8 cellular contexts compared by ENCODE assay signal in the genomic region with DNA sequence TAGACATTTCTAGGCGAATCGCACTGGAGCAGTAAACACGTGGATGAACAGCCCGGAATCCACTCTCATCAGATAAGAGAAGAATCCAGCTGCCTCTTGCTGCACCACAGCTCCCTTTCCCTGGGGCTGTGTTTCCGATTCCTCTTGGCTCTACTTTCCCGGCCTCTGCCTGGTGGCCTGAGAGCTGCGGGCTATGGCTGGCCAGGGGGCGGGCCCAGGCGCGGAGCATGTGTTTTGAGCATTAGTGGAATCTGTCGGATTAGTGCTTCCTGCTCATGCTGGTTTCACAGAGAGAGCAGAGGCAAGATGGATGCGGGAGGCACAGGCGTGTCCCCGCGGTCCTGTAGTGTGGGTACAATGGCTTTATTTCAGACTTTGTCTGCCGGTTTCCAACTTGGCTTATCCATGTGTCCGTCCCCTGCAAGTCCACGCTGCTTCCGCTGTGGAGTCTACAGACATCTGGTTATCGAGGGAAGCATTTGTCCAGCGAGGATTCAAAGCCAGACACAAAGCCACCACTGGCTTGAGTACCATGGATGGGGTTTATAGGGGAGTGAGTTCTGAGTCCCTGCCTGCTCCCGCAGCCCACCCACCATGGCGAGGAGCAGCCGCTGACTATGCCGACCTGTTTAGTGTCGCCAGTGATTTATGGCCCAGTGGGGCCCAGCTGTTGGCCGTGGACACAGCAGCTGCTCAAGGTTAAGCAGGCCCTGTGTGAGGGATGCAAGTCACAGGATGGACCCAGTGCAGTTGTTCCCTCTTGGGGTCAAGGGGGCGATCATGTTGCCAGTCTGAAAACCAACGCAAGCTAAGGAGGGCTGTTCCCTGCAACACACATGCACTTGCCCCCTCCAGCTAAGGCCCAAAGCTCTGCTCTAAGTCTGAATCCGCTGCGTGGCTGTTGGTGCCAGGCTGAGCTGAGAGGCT. TPM values are rescaled to one million over a fixed set of nuclear protein-coding genes. Genes with fewer than 3 reads are reported as not detected.
DNase-seq lines count a peak whose midpoint lies in the region; ATAC-seq and TF ChIP-seq lines count a peak whose summit lies in the region.

No MANE protein-coding gene starts in this region.

- ATAC-seq in Right ventricle myocardium inferior, result peak; percentile 95
- no peak for ATAC-seq in stimulated activated effector memory CD8-positive, alpha-beta T cell treated with anti-CD3 and anti-CD28 coated beads, Interleukin-12 subunit alpha, Interleukin-12 subunit beta, amount 100 ng/mL, for 72 hours
- ATAC-seq in GM18861 (IDR thresholded peaks at IDR 0.05; ENCODE audit: unreplicated experiment), result no peak

- H3K36me3 Mint-ChIP-seq in Calu3 (ENCODE audit: insufficient read depth, unreplicated experiment), result no peaks in the 10 kb centered on the region
- no peaks in the 10 kb centered on the region for H3K36me3 Mint-ChIP-seq in stimulated activated effector memory CD8-positive, alpha-beta T cell treated with anti-CD3 and anti-CD28 coated beads, Interleukin-12 subunit alpha, Interleukin-12 subunit beta, amount 100 ng/mL, for 72 hours

- H2BK12ac ChIP-seq in trophoblast cell (ENCODE audit: low read length), result no peak overlapping the region

- H3K27ac Mint-ChIP-seq in Calu3 (ENCODE audit: unreplicated experiment), result no peak overlapping the region
- no peak overlapping the region for H3K27ac Mint-ChIP-seq in stimulated activated effector memory CD8-positive, alpha-beta T cell treated with anti-CD3 and anti-CD28 coated beads, Interleukin-12 subunit alpha, Interleukin-12 subunit beta, amount 100 ng/mL, for 72 hours

- H3K4me1 ChIP-seq in SJSA1 (replicated peaks), result peaks cover 23% of the 10 kb centered on the region
- peaks cover 6 to 13% of the 10 kb centered on the region in 2 experiments for H3K4me1 ChIP-seq in trophoblast cell (ENCODE audit: control insufficient read depth in 1 of 2, insufficient read depth in 2 of 2, low read length in 2 of 2)

- H2AK5ac ChIP-seq in trophoblast cell (ENCODE audit: low read length), result peak overlapping the region; percentile 1

- no peak overlapping the region for H3K27ac ChIP-seq in SJSA1
- H3K27ac ChIP-seq in trophoblast cell (ENCODE audit: low read depth, low read length), result peak overlapping the region; percentile 51

- no peak overlapping the region for H2BK5ac ChIP-seq in trophoblast cell (ENCODE audit: low read depth, low read length, poor library complexity)

- no peak overlapping the region for H2AFZ ChIP-seq in trophoblast cell (ENCODE audit: insufficient read depth, low read length, poor library complexity)

- peak overlapping the region; percentile 0 for H3K18ac ChIP-seq in trophoblast cell (ENCODE audit: low read length)

- no peaks in the 10 kb centered on the region for H3K27me3 ChIP-seq in SJSA1 (replicated peaks)
- H3K27me3 ChIP-seq in trophoblast cell (ENCODE audit: insufficient read depth, low read length), result no peaks in the 10 kb centered on the region

- no peaks in the 10 kb centered on the region for H3K79me2 ChIP-seq in trophoblast cell (ENCODE audit: control insufficient read depth, insufficient read depth, low read length, poor library complexity)

- peak overlapping the region; percentile 75 for H4K91ac ChIP-seq in trophoblast cell (ENCODE audit: low read depth, low read length)

- H3K9ac ChIP-seq in trophoblast cell (ENCODE audit: low read length), result no peak overlapping the region

- no peak for TF ChIP-seq CTCF in Calu3 (IDR thresholded peaks at IDR 0.05; ENCODE audit: unreplicated experiment)

- peak overlapping the region; percentile 5 for H2BK120ac ChIP-seq in trophoblast cell (ENCODE audit: insufficient read depth, low read length, poor library complexity)

- no CpG with 5 or more reads among the region's 31 CpGs for WGBS in trophoblast cell (ENCODE audit: extremely low coverage, insufficient coverage, insufficient read length)

- peak overlapping the region; percentile 13 for H4K8ac ChIP-seq in trophoblast cell (ENCODE audit: low read depth, low read length)

- H3K9me3 Mint-ChIP-seq in Calu3 (ENCODE audit: low read depth, unreplicated experiment), result no peaks in the 10 kb centered on the region
- H3K9me3 Mint-ChIP-seq in stimulated activated effector memory CD8-positive, alpha-beta T cell treated with anti-CD3 and anti-CD28 coated beads, Interleukin-12 subunit alpha, Interleukin-12 subunit beta, amount 100 ng/mL, for 72 hours, result no peaks in the 10 kb centered on the region

- DNase-seq in Calu3, result peak; percentile 33
- peak; percentile 33 to 58 for DNase-seq in SJSA1 (ENCODE audit: low read depth in 1 of 2, low spot score in 2 of 2)
- peak; percentile 84 for DNase-seq in Right ventricle myocardium inferior (ENCODE audit: missing footprints)
- DNase-seq in trophoblast cell, result peak; percentile 99 to 100
- DNase-seq in stimulated activated effector memory CD8-positive, alpha-beta T cell treated with anti-CD3 and anti-CD28 coated beads, Interleukin-12 subunit alpha, Interleukin-12 subunit beta, amount 100 ng/mL, for 72 hours (ENCODE audit: low spot score in 2 of 2), result no peak
- DNase-seq in NCI-H748 treated with DMSO at 0.1 percent for 48 hours (lab: John Stamatoyannopoulos, UW), result no peak
- no peak for DNase-seq in activated gamma-delta T cell treated with Interleukin-2 at 50 U/mL for 16 hours

- peaks cover 3% of the 10 kb centered on the region for H3K79me1 ChIP-seq in trophoblast cell (ENCODE audit: low read length)

- no peak overlapping the region for H3K4me3 ChIP-seq in SJSA1
- H3K4me3 ChIP-seq in trophoblast cell (ENCODE audit: low read depth, low read length), result no peak overlapping the region

- peak overlapping the region; percentile 13 for H3K14ac ChIP-seq in trophoblast cell (ENCODE audit: low read length)

- no peak overlapping the region for H3K4me3 Mint-ChIP-seq in Calu3 (ENCODE audit: low read depth, unreplicated experiment)
- H3K4me3 Mint-ChIP-seq in stimulated activated effector memory CD8-positive, alpha-beta T cell treated with anti-CD3 and anti-CD28 coated beads, Interleukin-12 subunit alpha, Interleukin-12 subunit beta, amount 100 ng/mL, for 72 hours, result no peak overlapping the region

- H3K4me1 Mint-ChIP-seq in Calu3 (ENCODE audit: low read depth, unreplicated experiment), result peaks cover 21% of the 10 kb centered on the region
- no peaks in the 10 kb centered on the region for H3K4me1 Mint-ChIP-seq in stimulated activated effector memory CD8-positive, alpha-beta T cell treated with anti-CD3 and anti-CD28 coated beads, Interleukin-12 subunit alpha, Interleukin-12 subunit beta, amount 100 ng/mL, for 72 hours

- no peaks in the 10 kb centered on the region for H3K9me3 ChIP-seq in SJSA1 (replicated peaks)
- H3K9me3 ChIP-seq in trophoblast cell (ENCODE audit: insufficient read depth, low read depth, low read length), result no peaks in the 10 kb centered on the region

- H3K4ac ChIP-seq in trophoblast cell (ENCODE audit: low read depth, low read length), result no peak overlapping the region

- CTCF ChIA-PET in Calu3 (lab: Charles Lee), result interaction anchor here (0.5 to 0.6 kb wide), 2 partner anchors 21 to 113 kb away, joined by 4 to 7 read pairs; no protein-coding TSS in a partner anchor

- H3K27me3 Mint-ChIP-seq in Calu3 (ENCODE audit: unreplicated experiment), result no peaks in the 10 kb centered on the region

- no TSS peak for BruUV-seq in Calu3 (replicated peaks; lab: Mats Ljungman, UMichigan)

- H3K36me3 ChIP-seq in SJSA1 (no peaks in the 10 kb centered on the region), trophoblast cell (ENCODE audit: control insufficient read depth in 1 of 2, insufficient read depth in 2 of 2, low read length in 2 of 2) (no peaks in the 10 kb centered on the region)

- intact Hi-C loops in Calu3 (cut with micrococcal nuclease; ENCODE audit: unreplicated experiment) (no loop called here), Right ventricle myocardium inferior (cut with DNase I) (loop anchor here (5.0 kb wide), 1 partner anchor 43 kb away; a partner anchor contains a TSS)

- no peak overlapping the region for H3K23ac ChIP-seq in trophoblast cell (ENCODE audit: low read length)

- peak overlapping the region; percentile 3 for H3K4me2 ChIP-seq in trophoblast cell (ENCODE audit: low read length)

- H4K12ac ChIP-seq in trophoblast cell (ENCODE audit: low read depth, low read length), result no peak overlapping the region

RNA-seq across cellular contexts. Expression of a gene that starts 43.3 kb away (rescaled TPM):
- total RNA-seq in Calu3 (2022) (67.2 and 71.5 TPM in 2 replicates), Right ventricle myocardium inferior (27.8 TPM)
- total RNA-seq in SJSA1 (2014; rRNA removed; shearing (Covaris generic)), result 17.2 and 24.5 TPM in 2 replicates
- 48.1 and 49.7 TPM in 2 replicates for polyA plus RNA-seq in trophoblast cell (2013)

Comparison
In these comparisons a context has a peak if more than half of its experiments do, and no peak if none do; other contexts are left out.
1. DNase-seq: peak in Calu3 (single experiment), SJSA1 (2 of 2), Right ventricle myocardium inferior (single experiment) and trophoblast cell (2 of 2); none in stimulated activated effector memory CD8-positive, alpha-beta T cell treated with anti-CD3 and anti-CD28 coated beads, Interleukin-12 subunit alpha, Interleukin-12 subunit beta, amount 100 ng/mL, for 72 hours (0 of 2), NCI-H748 treated with DMSO at 0.1 percent for 48 hours (single experiment) and activated gamma-delta T cell treated with Interleukin-2 at 50 U/mL for 16 hours (single experiment).